Comparison of ENCODE assay signal across 8 cellular contexts in genomic region chr3:50292924-50293801, GRCh38. TPM values are rescaled to one million over a fixed set of nuclear protein-coding genes. Genes with fewer than 3 reads are reported as not detected.
DNase-seq lines count a peak whose midpoint lies in the region; ATAC-seq and TF ChIP-seq lines count a peak whose summit lies in the region.

No MANE protein-coding gene starts in this region.

- peaks cover 30% of the 10 kb centered on the region for H3K4me1 ChIP-seq in CD4-positive, alpha-beta memory T cell (ENCODE audit: insufficient read depth, low read length)
- H3K4me1 ChIP-seq in PC-3 (ENCODE audit: insufficient read depth, low read length) (peaks cover 8% of the 10 kb centered on the region), endodermal cell (ENCODE audit: control insufficient read depth, insufficient read depth, low read length) (no peaks in the 10 kb centered on the region), neural progenitor cell (peaks cover 13% of the 10 kb centered on the region)

- 0 out of 2 replicates have a peak, but pooled peaks have one; percentile 0 for ATAC-seq in PC-3
- ATAC-seq in HG03039 (IDR thresholded peaks at IDR 0.05; ENCODE audit: unreplicated experiment): no peak
- ATAC-seq in GM21723 (IDR thresholded peaks at IDR 0.05; ENCODE audit: unreplicated experiment): no peak

- peak overlapping the region; percentile 90 to 99 (median 98) for H3K27ac Mint-ChIP-seq in CD4-positive, alpha-beta memory T cell
- H3K27ac Mint-ChIP-seq in endodermal cell (peak overlapping the region; percentile 98), neural progenitor cell (peak overlapping the region; percentile 92)

- no peaks in the 10 kb centered on the region for H4K20me1 ChIP-seq in PC-3 (ENCODE audit: low read length)
- no peaks in the 10 kb centered on the region for H4K20me1 ChIP-seq in neural progenitor cell (ENCODE audit: low read depth)

- H3K79me2 ChIP-seq in PC-3 (ENCODE audit: low read length) (peaks cover 35% of the 10 kb centered on the region), neural progenitor cell (ENCODE audit: low read depth) (peaks cover 12% of the 10 kb centered on the region)

- POLR2A ChIA-PET in CD4-positive, alpha-beta memory T cell (lab: Charles Lee; ENCODE audit: partially characterized antibody): interaction anchor here (0.7 to 9.2 kb wide), 17 partner anchors 22 to 1764 kb away, joined by 3 to 178 read pairs (median 7); partner anchors contain the start of genes CYB561D2, GNAI2, HEMK1 and NPRL2
- POLR2A ChIA-PET in PC-3 (lab: Charles Lee; ENCODE audit: unreplicated experiment): interaction anchor here (1.4 to 1.5 kb wide), 2 partner anchors 24 to 44 kb away, joined by 4 to 5 read pairs; no protein-coding TSS in a partner anchor

- TSS peak; percentile 98 for BruUV-seq in PC-3 (replicated peaks; lab: Mats Ljungman, UMichigan)

- H3F3A ChIP-seq in PC-3 (ENCODE audit: low read length, unreplicated experiment): peaks cover 4% of the 10 kb centered on the region
- H3F3A ChIP-seq in neural progenitor cell (ENCODE audit: low read depth): no peaks in the 10 kb centered on the region

- H3K9me3 ChIP-seq in CD4-positive, alpha-beta memory T cell (ENCODE audit: control insufficient read depth in 1 of 2, low read length in 2 of 2): no peaks in the 10 kb centered on the region
- H3K9me3 ChIP-seq in PC-3 (ENCODE audit: low read length): no peaks in the 10 kb centered on the region
- no peaks in the 10 kb centered on the region for H3K9me3 ChIP-seq in endodermal cell (ENCODE audit: control insufficient read depth, low read length)
- no peaks in the 10 kb centered on the region for H3K9me3 ChIP-seq in neural progenitor cell (ENCODE audit: low read depth)

- peak overlapping the region in 1 of 2 donors; percentile 76 for H3K4me3 ChIP-seq in CD4-positive, alpha-beta memory T cell (ENCODE audit: low read length in 2 of 2)
- H3K4me3 ChIP-seq in PC-3 (ENCODE audit: low read length): peak overlapping the region; percentile 97
- peak overlapping the region; percentile 80 for H3K4me3 ChIP-seq in endodermal cell (ENCODE audit: low read length)
- H3K4me3 ChIP-seq in neural progenitor cell: peak overlapping the region; percentile 77

- H3K4me3 Mint-ChIP-seq in CD4-positive, alpha-beta memory T cell: peak overlapping the region in 7 of 8 donors; percentile 82 to 91 (median 88)
- H3K4me3 Mint-ChIP-seq in endodermal cell (peak overlapping the region; percentile 74), neural progenitor cell (peak overlapping the region; percentile 87)

- DNase-seq in CD4-positive, alpha-beta memory T cell: peak in 1 of 5 donors; percentile 35
- no peak for DNase-seq in PC-3
- DNase-seq in endodermal cell: peak; percentile 38
- peak; percentile 21 for DNase-seq in neural progenitor cell (ENCODE audit: low spot score)
- no peak for DNase-seq in NCI-H2196 treated with DMSO at 0.1 percent for 48 hours (lab: John Stamatoyannopoulos, UW; ENCODE audit: unreplicated experiment)
- DNase-seq in SKM-1 (lab: John Stamatoyannopoulos, UW; ENCODE audit: unreplicated experiment): no peak

- CTCF ChIA-PET in CD4-positive, alpha-beta memory T cell (lab: Charles Lee; ENCODE audit: partially characterized antibody): interaction anchor here (0.6 to 1.6 kb wide), 4 partner anchors 29 to 1626 kb away, joined by 3 to 8 read pairs (median 4); no protein-coding TSS in a partner anchor
- CTCF ChIA-PET in PC-3 (lab: Charles Lee): interaction anchor here (0.9 kb wide), 1 partner anchor 32 kb away, joined by 3 read pairs; no protein-coding TSS in a partner anchor

- H3K36me3 Mint-ChIP-seq in CD4-positive, alpha-beta memory T cell: peaks cover 0 to 20% of the 10 kb centered on the region in 2 donors
- H3K36me3 Mint-ChIP-seq in endodermal cell (ENCODE audit: low read depth): peaks cover 27% of the 10 kb centered on the region
- H3K36me3 Mint-ChIP-seq in neural progenitor cell: peaks cover 1% of the 10 kb centered on the region

- H3K9ac ChIP-seq in PC-3 (ENCODE audit: low read length): peak overlapping the region; percentile 47
- H3K9ac ChIP-seq in endodermal cell (ENCODE audit: extremely low read depth, low read length, poor library complexity, severe bottlenecking): peak overlapping the region; percentile 15
- H3K9ac ChIP-seq in neural progenitor cell: no peak overlapping the region

- peak overlapping the region; percentile 81 for H3K4me2 ChIP-seq in PC-3 (ENCODE audit: low read length)
- peak overlapping the region; percentile 74 for H3K4me2 ChIP-seq in neural progenitor cell

- H3K27me3 Mint-ChIP-seq in CD4-positive, alpha-beta memory T cell: no peaks in the 10 kb centered on the region
- H3K27me3 Mint-ChIP-seq in endodermal cell (ENCODE audit: insufficient read depth) (no peaks in the 10 kb centered on the region), neural progenitor cell (ENCODE audit: insufficient read depth, low read depth) (peaks cover 12% of the 10 kb centered on the region)

- peaks cover 0 to 1% (median 0%) of the 10 kb centered on the region in 8 donors for H3K9me3 Mint-ChIP-seq in CD4-positive, alpha-beta memory T cell
- H3K9me3 Mint-ChIP-seq in endodermal cell (no peaks in the 10 kb centered on the region), neural progenitor cell (no peaks in the 10 kb centered on the region)

- no peaks in the 10 kb centered on the region for H3K9me2 ChIP-seq in PC-3 (replicated peaks; ENCODE audit: low read length)

- no peak for TF ChIP-seq CTCF in PC-3 (conservative IDR thresholded peaks at IDR 0.05; ENCODE audit: low read depth, low read length)
- no peak for TF ChIP-seq CTCF in endodermal cell (conservative IDR thresholded peaks at IDR 0.05)
- no peak for TF ChIP-seq CTCF in neural progenitor cell (IDR thresholded peaks at IDR 0.05)

- H3K36me3 ChIP-seq in CD4-positive, alpha-beta memory T cell (ENCODE audit: insufficient read depth, low read length): peaks cover 22% of the 10 kb centered on the region
- peaks cover 25% of the 10 kb centered on the region for H3K36me3 ChIP-seq in PC-3 (ENCODE audit: low read depth, low read length)
- H3K36me3 ChIP-seq in endodermal cell (ENCODE audit: control insufficient read depth, insufficient read depth, low read length): peaks cover 18% of the 10 kb centered on the region
- no peaks in the 10 kb centered on the region for H3K36me3 ChIP-seq in neural progenitor cell

- peaks cover 14 to 46% (median 26%) of the 10 kb centered on the region in 4 donors for H3K4me1 Mint-ChIP-seq in CD4-positive, alpha-beta memory T cell
- H3K4me1 Mint-ChIP-seq in endodermal cell (peaks cover 11% of the 10 kb centered on the region), neural progenitor cell (peaks cover 16% of the 10 kb centered on the region)

- 85 to 87% methylated on average over 12 to 14 of the region's 14 CpGs for WGBS in endodermal cell (ENCODE audit: insufficient coverage in 1 of 2, insufficient read length in 1 of 2), 2 experiments

- peak overlapping the region; percentile 85 for H2AFZ ChIP-seq in PC-3 (ENCODE audit: low read length)
- H2AFZ ChIP-seq in neural progenitor cell (replicated peaks): peak overlapping the region; percentile 26

- peak overlapping the region; percentile 68 for H3K27ac ChIP-seq in CD4-positive, alpha-beta memory T cell (ENCODE audit: low read depth, low read length)
- H3K27ac ChIP-seq in PC-3 (ENCODE audit: low read length): no peak overlapping the region
- H3K27ac ChIP-seq in endodermal cell (ENCODE audit: low read depth, low read length): peak overlapping the region; percentile 25
- no peak overlapping the region for H3K27ac ChIP-seq in neural progenitor cell

- H3K27me3 ChIP-seq in CD4-positive, alpha-beta memory T cell (ENCODE audit: insufficient read depth, low read length): no peaks in the 10 kb centered on the region
- H3K27me3 ChIP-seq in PC-3 (ENCODE audit: low read length) (no peaks in the 10 kb centered on the region), endodermal cell (ENCODE audit: control insufficient read depth, insufficient read depth, low read length, poor library complexity, severe bottlenecking) (no peaks in the 10 kb centered on the region), neural progenitor cell (no peaks in the 10 kb centered on the region)

- intact Hi-C loops in CD4-positive, alpha-beta memory T cell (cut with micrococcal nuclease): loop anchor here (1.0 kb wide), 6 partner anchors 28 to 66 kb away; partner anchors contain the start of genes CYB561D2, GNAI2, NPRL2 and TMEM115
- intact Hi-C loops in PC-3 (cut with micrococcal nuclease): no loop called here

RNA-seq across cellular contexts. Expression of gene IFRD2, which starts 0.9 kb away (rescaled TPM):
- total RNA-seq in CD4-positive, alpha-beta memory T cell: 10 to 100 TPM; 58.6 to 65.3 TPM
- 10 to 100 TPM; 62.0 to 84.7 TPM for polyA plus RNA-seq in CD4-positive, alpha-beta memory T cell
- 223 and 300 TPM in 2 replicates for total RNA-seq in PC-3 (2014; rRNA removed)
- total RNA-seq in endodermal cell: 10 to 100 TPM; 56.6 to 70.9 TPM
- 42.4 TPM for polyA plus RNA-seq in endodermal cell (2013, experiment 1 of 2)
- polyA plus RNA-seq in endodermal cell (2013, experiment 2 of 2): 35.6 TPM
- total RNA-seq in neural progenitor cell (ENCODE audit: low replicate concordance): 26.4 and 45.6 TPM in 2 replicates

RNA-seq across cellular contexts. Expression of gene HYAL3, which starts 6.0 kb away (rescaled TPM):
- total RNA-seq in CD4-positive, alpha-beta memory T cell: 1 to 10 TPM; 5.1 to 5.4 TPM
- polyA plus RNA-seq in CD4-positive, alpha-beta memory T cell: 1 to 10 TPM; 4.4 to 7.1 TPM
- total RNA-seq in PC-3 (2014; rRNA removed) (13.2 and 20.8 TPM in 2 replicates), endodermal cell (1 to 10 TPM; 2.6 to 3.3 TPM), neural progenitor cell (ENCODE audit: low replicate concordance) (2.2 and 4.9 TPM in 2 replicates)
- polyA plus RNA-seq in endodermal cell (2013, experiment 1 of 2): 4.1 TPM
- 3.9 TPM for polyA plus RNA-seq in endodermal cell (2013, experiment 2 of 2)

RNA-seq across cellular contexts. Expression of gene NAA80, which starts 6.0 kb away (rescaled TPM):
- total RNA-seq in CD4-positive, alpha-beta memory T cell: 10 to 100 TPM; 33.1 to 33.7 TPM
- polyA plus RNA-seq in CD4-positive, alpha-beta memory T cell: 10 to 100 TPM; 16.7 to 30.3 TPM
- total RNA-seq in PC-3 (2014; rRNA removed) (8.7 and 16.6 TPM in 2 replicates), endodermal cell (10 to 100 TPM in 1 of 2 donors, 1 to 10 TPM in 1; 9.7 to 12.8 TPM), neural progenitor cell (ENCODE audit: low replicate concordance) (10.1 and 21.8 TPM in 2 replicates)
- 19.7 TPM for polyA plus RNA-seq in endodermal cell (2013, experiment 1 of 2)
- 17.0 TPM for polyA plus RNA-seq in endodermal cell (2013, experiment 2 of 2)

RNA-seq across cellular contexts. Expression of gene HYAL1, which starts 10.2 kb away (rescaled TPM):
- total RNA-seq in CD4-positive, alpha-beta memory T cell: under 1 TPM; 0.38 to 0.50 TPM
- under 1 TPM; 0.09 to 0.20 TPM for polyA plus RNA-seq in CD4-positive, alpha-beta memory T cell
- 0.23 and 1.3 TPM in 2 replicates for total RNA-seq in PC-3 (2014; rRNA removed)
- total RNA-seq in endodermal cell: 1 to 10 TPM in 1 of 2 donors, under 1 TPM in 1; 0.92 to 1.8 TPM
- 1.8 TPM for polyA plus RNA-seq in endodermal cell (2013, experiment 1 of 2)
- 1.3 TPM for polyA plus RNA-seq in endodermal cell (2013, experiment 2 of 2)
- 1.6 and 3.0 TPM in 2 replicates for total RNA-seq in neural progenitor cell (ENCODE audit: low replicate concordance)

RNA-seq across cellular contexts. Expression of gene LSMEM2, which starts 14.3 kb away (rescaled TPM):
- total RNA-seq in CD4-positive, alpha-beta memory T cell: not detected
- polyA plus RNA-seq in CD4-positive, alpha-beta memory T cell: under 1 TPM in 1 of 2 donors, not detected in 1; 0.20 TPM
- total RNA-seq in PC-3 (2014; rRNA removed) (not detected in 2 replicates), endodermal cell (not detected), neural progenitor cell (ENCODE audit: low replicate concordance) (0.37 TPM in 1 of 2 replicates, not detected in the other)
- polyA plus RNA-seq in endodermal cell (2013, experiment 1 of 2): 0.25 TPM
- not detected for polyA plus RNA-seq in endodermal cell (2013, experiment 2 of 2)

Comparison
In these comparisons a context has a peak if more than half of its experiments do, and no peak if none do; other contexts are left out.
1. DNase-seq: peak in endodermal cell (single experiment) and neural progenitor cell (single experiment); none in PC-3 (single experiment), NCI-H2196 treated with DMSO at 0.1 percent for 48 hours (single experiment) and SKM-1 (single experiment).
2. H3K27ac ChIP-seq: peak in CD4-positive, alpha-beta memory T cell (single experiment) and endodermal cell (single experiment); none in PC-3 (single experiment) and neural progenitor cell (single experiment).
3. Peak in every context shown above with its lines, with median percentiles within 50 percentile points of each other: H3K27ac Mint-ChIP-seq and H3K4me3 Mint-ChIP-seq.